21 cellular contexts compared by ENCODE assay signal in genomic region chr6:118318648-118319047, GRCh38.
DNase-seq lines count a peak whose midpoint lies in the region; ATAC-seq and TF ChIP-seq lines count a peak whose summit lies in the region.
"Had no signal": no experiment of that assay in that cellular context is flagged by ENCODE, and none has a peak within 500 bp of the region (broad histone marks: within the 10 kb centered on the region; RNA-seq: fewer than 3 reads in every experiment).

No MANE protein-coding gene starts in this region.

- no peak for TF ChIP-seq CTCF in heart right ventricle (IDR thresholded peaks at IDR 0.05)
- no peak for TF ChIP-seq CTCF in gastroesophageal sphincter (IDR thresholded peaks at IDR 0.05)
- TF ChIP-seq CTCF in sigmoid colon (IDR thresholded peaks at IDR 0.05), result no peak
- TF ChIP-seq CTCF in uterus (IDR thresholded peaks at IDR 0.05), result no peak
- no peak for TF ChIP-seq CTCF in MM.1S (IDR thresholded peaks at IDR 0.05; ENCODE audit: low read length)

- TF ChIP-seq EP300 in gastroesophageal sphincter (IDR thresholded peaks at IDR 0.05) (no peak), sigmoid colon (IDR thresholded peaks at IDR 0.05) (no peak)

- WGBS in heart right ventricle, 2 donors, result 47 to 51% methylated on average over 3 of the region's 3 CpGs
- 3 to 9% methylated on average over 3 of the region's 3 CpGs for WGBS in gastroesophageal sphincter (ENCODE audit: low coverage in 1 of 2), 2 donors
- 33 to 37% methylated on average over 3 of the region's 3 CpGs for WGBS in sigmoid colon, 2 donors

- intact Hi-C loops in heart right ventricle (cut with DNase I) (no loop called here), Right ventricle myocardium superior (cut with DNase I) (no loop called here), sigmoid colon (cut with DNase I) (no loop called here), uterus (cut with DNase I; ENCODE audit: low total_unique reads) (no loop called here)

- no peak overlapping the region for H3K9ac ChIP-seq in MM.1S (ENCODE audit: low read length)
- H3K9ac ChIP-seq: KMS-11 had no signal

- no peaks in the 10 kb centered on the region for H3K79me2 ChIP-seq in MM.1S (ENCODE audit: low read length)

- H3K27ac ChIP-seq in heart right ventricle (peak overlapping the region in 9 of 10 donors; percentile 34 to 70 (median 64)), gastroesophageal sphincter (peak overlapping the region; percentile 74 to 94 (median 78)), sigmoid colon (peak overlapping the region; percentile 55 to 78 (median 70)), uterus (peak overlapping the region; percentile 73 to 88), MM.1S (ENCODE audit: low read length) (no peak overlapping the region)
- H3K27ac ChIP-seq: KMS-11 had no signal

- H3K36me3 ChIP-seq in heart right ventricle (no peaks in the 10 kb centered on the region), gastroesophageal sphincter (no peaks in the 10 kb centered on the region), sigmoid colon (no peaks in the 10 kb centered on the region), uterus (no peaks in the 10 kb centered on the region), MM.1S (replicated peaks; ENCODE audit: insufficient read depth, low read length) (no peaks in the 10 kb centered on the region)

- H4K20me1 ChIP-seq in MM.1S (ENCODE audit: insufficient read depth, low read length), result no peaks in the 10 kb centered on the region

- ATAC-seq in heart right ventricle, result no peak
- ATAC-seq in Right ventricle myocardium superior (ENCODE audit: poor library complexity), result no peak
- no peak for ATAC-seq in gastroesophageal sphincter
- ATAC-seq: GM23338; stimulated activated naive B cell treated with anti-CD40 and anti-IgM and Interleukin-4, amounts not matched to agents 10 μg/mL and 1 μg/mL and 100 μg/mL, for 72 hours had no signal

- TF ChIP-seq POLR2A in gastroesophageal sphincter (IDR thresholded peaks at IDR 0.05) (no peak), sigmoid colon (IDR thresholded peaks at IDR 0.05) (no peak), uterus (IDR thresholded peaks at IDR 0.05) (no peak)

- H3K9me3 ChIP-seq in heart right ventricle, result no peaks in the 10 kb centered on the region
- no peaks in the 10 kb centered on the region for H3K9me3 ChIP-seq in gastroesophageal sphincter
- H3K9me3 ChIP-seq in sigmoid colon, result no peaks in the 10 kb centered on the region
- no peaks in the 10 kb centered on the region for H3K9me3 ChIP-seq in uterus
- H3K9me3 ChIP-seq in MM.1S (replicated peaks; ENCODE audit: insufficient read depth, low read length), result no peaks in the 10 kb centered on the region

- H3K9me2 ChIP-seq in MM.1S (replicated peaks; ENCODE audit: insufficient read depth, low read length), result no peaks in the 10 kb centered on the region

- peaks cover 2 to 60% (median 20%) of the 10 kb centered on the region in 9 donors for H3K4me1 ChIP-seq in heart right ventricle
- H3K4me1 ChIP-seq in gastroesophageal sphincter, result peaks cover 19 to 78% (median 23%) of the 10 kb centered on the region in 3 donors
- peaks cover 0 to 75% (median 64%) of the 10 kb centered on the region in 4 donors for H3K4me1 ChIP-seq in sigmoid colon
- H3K4me1 ChIP-seq in uterus, result no peaks in the 10 kb centered on the region
- no peaks in the 10 kb centered on the region for H3K4me1 ChIP-seq in MM.1S (ENCODE audit: low read length)

- no peaks in the 10 kb centered on the region for H3F3A ChIP-seq in MM.1S (ENCODE audit: insufficient read depth, low read length)

- no peak overlapping the region for H3K4me3 ChIP-seq in heart right ventricle
- no peak overlapping the region for H3K4me3 ChIP-seq in gastroesophageal sphincter
- H3K4me3 ChIP-seq in sigmoid colon, result no peak overlapping the region
- H3K4me3 ChIP-seq in uterus, result no peak overlapping the region
- H3K4me3 ChIP-seq in MM.1S (ENCODE audit: low read length), result no peak overlapping the region
- H3K4me3 ChIP-seq: GM23338 had no signal

- H3K27me3 ChIP-seq in heart right ventricle (no peaks in the 10 kb centered on the region), gastroesophageal sphincter (no peaks in the 10 kb centered on the region), sigmoid colon (no peaks in the 10 kb centered on the region), uterus (no peaks in the 10 kb centered on the region), MM.1S (replicated peaks; ENCODE audit: insufficient read depth, low read length) (no peaks in the 10 kb centered on the region)

- DNase-seq in heart right ventricle, result no peak
- DNase-seq in Right ventricle myocardium superior, result no peak
- no peak for DNase-seq in sigmoid colon
- DNase-seq in uterus, result no peak
- no peak for DNase-seq in stimulated activated CD4-positive, alpha-beta T cell treated with anti-CD3 and anti-CD28 coated beads, Interleukin-1b, Interleukin-23, amount 100 ng/mL, for 48 hours
- no peak for DNase-seq in MM.1S
- no peak for DNase-seq in GM03348 (ENCODE audit: low spot score)
- DNase-seq: activated CD4-positive, alpha-beta memory T cell treated with anti-CD3 and anti-CD28 coated beads, Interleukin-2, amount 10 ng/mL, durations not matched to agents 7 days and 5 days; activated CD4-positive, CD25-positive, alpha-beta regulatory T cell treated with anti-CD3 and anti-CD28 coated beads, Interleukin-2, amount 50 U/mL, for 72 hours; DMS53; effector CD4-positive, alpha-beta T cell; GF-D8; kidney; NCI-H1694; NCI-H69; nucleus accumbens; stimulated activated CD4-positive, alpha-beta T cell treated with anti-CD3 and anti-CD28 coated beads, Interleukin-4, amount 100 ng/mL, for 1 hour; stimulated activated naive B cell treated with anti-CD40 and anti-IgM and Interleukin-4, amounts not matched to agents 10 μg/mL and 1 μg/mL and 100 μg/mL, for 72 hours had no signal

- no peak overlapping the region for H2AFZ ChIP-seq in MM.1S (ENCODE audit: low read length)
- H2AFZ ChIP-seq: GM23338 had no signal

- H3K4me2 ChIP-seq in MM.1S (ENCODE audit: low read depth, low read length), result no peak overlapping the region
- H3K4me2 ChIP-seq: GM23338, KMS-11 had no signal
